12 cellular contexts compared by ENCODE assay signal in genomic region chr15:38398134-38398533, GRCh38. TPM values are rescaled to one million over a fixed set of nuclear protein-coding genes. Genes with fewer than 3 reads are reported as not detected.
DNase-seq lines count a peak whose midpoint lies in the region; ATAC-seq lines count a peak whose summit lies in the region.
"Had no signal": no experiment of that assay in that cellular context is flagged by ENCODE, and none has a peak within 500 bp of the region (broad histone marks: within the 10 kb centered on the region; RNA-seq: fewer than 3 reads in every experiment).

No MANE protein-coding gene starts in this region.

- ATAC-seq in GM18873 (IDR thresholded peaks at IDR 0.05; ENCODE audit: low FRiP score, unreplicated experiment) (no peak), GM19397 (IDR thresholded peaks at IDR 0.05; ENCODE audit: unreplicated experiment) (no peak)
- ATAC-seq: activated CD4-positive, CD25-positive, alpha-beta regulatory T cell treated with anti-CD3 and anti-CD28 coated beads, Interleukin-2, amount 50 U/mL, for 24 hours had no signal

- H2BK5ac ChIP-seq in neuronal stem cell (ENCODE audit: low read length) = no peak overlapping the region

- H3K4me3 ChIP-seq in SJSA1 = no peak overlapping the region
- no peak overlapping the region for H3K4me3 ChIP-seq in neuronal stem cell (ENCODE audit: low read length in 2 of 2)

- no peak overlapping the region for H3K4ac ChIP-seq in neuronal stem cell (ENCODE audit: low read length)

- no peak overlapping the region for H4K91ac ChIP-seq in neuronal stem cell (ENCODE audit: low read depth, low read length, poor library complexity)

- H3K27me3 ChIP-seq in SJSA1 (replicated peaks) = no peaks in the 10 kb centered on the region
- no peaks in the 10 kb centered on the region for H3K27me3 ChIP-seq in neuronal stem cell (ENCODE audit: control insufficient read depth in 3 of 3, insufficient read depth in 3 of 3, low read depth in 1 of 3, low read length in 3 of 3)

- H3K27ac ChIP-seq in SJSA1 (peak overlapping the region; percentile 21), neuronal stem cell (replicated peaks; ENCODE audit: low read length) (no peak overlapping the region)

- H2BK12ac ChIP-seq in neuronal stem cell (ENCODE audit: low read length) = no peak overlapping the region

- H3K18ac ChIP-seq in neuronal stem cell (ENCODE audit: low read length) = no peak overlapping the region

- H2BK15ac ChIP-seq in neuronal stem cell (ENCODE audit: low read length) = no peak overlapping the region

- H4K8ac ChIP-seq in neuronal stem cell (ENCODE audit: low read depth, low read length) = no peak overlapping the region

- DNase-seq in EH (ENCODE audit: low read depth) (peak; percentile 96), SJSA1 (ENCODE audit: low read depth in 1 of 2, low spot score in 2 of 2) (peak; percentile 89 to 90), fibroblast of peridontal ligament (ENCODE audit: extremely low read depth) (peak; percentile 93), renal cortical epithelial cell (ENCODE audit: low read depth) (peak; percentile 99), NCI-H2227 (lab: John Stamatoyannopoulos, UW; ENCODE audit: unreplicated experiment) (no peak), neuronal stem cell (ENCODE audit: low spot score) (no peak)
- DNase-seq: activated naive CD8-positive, alpha-beta T cell treated with anti-CD3 and anti-CD28 coated beads, Interleukin-2, amount 10 ng/mL, durations not matched to agents 7 days and 5 days; NCI-H526 treated with DMSO at 0.1 percent for 48 hours; retina had no signal

- no peak overlapping the region for H3K23ac ChIP-seq in neuronal stem cell (ENCODE audit: low read depth, low read length, poor library complexity)

- H3K4me1 ChIP-seq in SJSA1 (replicated peaks) (peaks cover 28% of the 10 kb centered on the region), neuronal stem cell (ENCODE audit: control insufficient read depth in 2 of 2, insufficient read depth in 1 of 2, low read depth in 1 of 2, low read length in 2 of 2) (peaks cover 3 to 5% of the 10 kb centered on the region in 2 donors)

- no peaks in the 10 kb centered on the region for H3K79me1 ChIP-seq in neuronal stem cell (ENCODE audit: low read depth, low read length)

- H2AFZ ChIP-seq in neuronal stem cell (ENCODE audit: low read length) = no peak overlapping the region

- no CpG with 5 or more reads among the region's 2 CpGs for WGBS in neuronal stem cell (ENCODE audit: extremely low coverage in 2 of 2, insufficient read length in 2 of 2, insufficient replicate concordance in 1 of 2), 2 donors

- H3K9me3 ChIP-seq in SJSA1 (replicated peaks) (no peaks in the 10 kb centered on the region), neuronal stem cell (replicated peaks in 1 of 2; ENCODE audit: control insufficient read depth in 2 of 2, insufficient read depth in 1 of 2, low read depth in 1 of 2, low read length in 2 of 2) (no peaks in the 10 kb centered on the region)

- H2BK120ac ChIP-seq in neuronal stem cell (ENCODE audit: low read depth, low read length) = no peak overlapping the region

- no peak overlapping the region for H3K9ac ChIP-seq in neuronal stem cell (ENCODE audit: low read depth, low read length, poor library complexity)

- H2AK5ac ChIP-seq in neuronal stem cell (ENCODE audit: low read depth, low read length) = no peak overlapping the region

- no peaks in the 10 kb centered on the region for H3K36me3 ChIP-seq in SJSA1
- H3K36me3 ChIP-seq in neuronal stem cell (replicated peaks in 1 of 2; ENCODE audit: control insufficient read depth in 2 of 2, insufficient read depth in 2 of 2, low read length in 2 of 2) = no peaks in the 10 kb centered on the region

- H3K14ac ChIP-seq in neuronal stem cell (ENCODE audit: low read length) = no peak overlapping the region

- no peak overlapping the region for H3K4me2 ChIP-seq in neuronal stem cell (ENCODE audit: insufficient read depth, low read length, poor library complexity, severe bottlenecking)

RNA-seq across cellular contexts. Expression of gene FAM98B, which starts 55.8 kb away (rescaled TPM):
- 3.4 and 13.4 TPM in 2 replicates for total RNA-seq in SJSA1 (2014; rRNA removed; shearing (Covaris generic))
- 8.3 and 14.3 TPM in 2 replicates for total RNA-seq in renal cortical epithelial cell
- polyA plus RNA-seq in neuronal stem cell (2013, experiment 1 of 2) = 60.9 TPM
- 58.8 TPM for polyA plus RNA-seq in neuronal stem cell (2013, experiment 2 of 2)

Comparison
In these comparisons a context has a peak if more than half of its experiments do, and no peak if none do; other contexts are left out.
1. DNase-seq: peak in EH (single experiment), SJSA1 (2 of 2), fibroblast of peridontal ligament (single experiment) and renal cortical epithelial cell (single experiment); none in NCI-H2227 (single experiment) and neuronal stem cell (single experiment).